8 cellular contexts compared by ENCODE assay signal in the genomic region with DNA sequence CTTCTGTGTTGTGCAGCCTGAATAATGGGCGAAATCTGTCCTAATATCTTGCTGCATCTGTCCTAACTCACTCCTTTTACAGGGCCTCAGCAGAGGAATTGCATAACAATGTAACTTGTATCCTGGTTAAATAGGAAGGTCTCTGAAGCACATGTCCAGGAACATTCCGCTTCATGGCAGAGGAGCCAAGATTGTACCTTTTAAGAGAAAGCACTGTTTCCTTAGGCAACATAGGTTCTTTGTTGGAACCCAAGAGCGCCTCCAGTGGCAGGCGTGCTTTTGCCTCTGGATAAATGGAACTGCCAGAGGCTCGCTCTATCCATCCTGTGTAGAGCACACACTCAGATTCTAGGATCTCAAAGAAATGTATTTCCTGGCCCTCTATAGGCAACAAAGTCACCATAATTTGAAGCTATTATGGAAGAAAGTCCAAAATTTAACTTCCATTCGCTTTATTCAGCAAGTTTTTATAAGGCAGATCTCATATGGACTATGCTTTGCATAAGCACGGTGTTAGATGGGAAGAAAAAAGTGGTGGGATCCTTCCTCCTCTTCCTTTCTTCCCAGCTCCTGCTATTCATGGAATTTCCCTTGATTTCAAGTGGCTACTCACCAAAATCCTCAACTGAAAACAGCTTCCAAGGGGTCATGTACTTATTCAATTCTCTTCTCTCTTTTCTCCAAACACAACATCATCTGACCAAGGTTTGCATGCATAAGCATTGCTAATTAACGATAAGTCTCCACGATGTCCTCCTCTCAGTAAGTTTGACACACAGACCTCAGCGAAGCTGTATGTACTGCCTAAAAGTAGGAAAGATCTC. TPM values are rescaled to one million over a fixed set of nuclear protein-coding genes. Genes with fewer than 3 reads are reported as not detected.
DNase-seq lines count a peak whose midpoint lies in the region; ATAC-seq, FAIRE-seq and TF ChIP-seq lines count a peak whose summit lies in the region.

Gene BLID, minus strand, starts transcription at position 696 of the 824 bp plus-strand sequence. Its CDS starts 293 bp downstream, at position 403.

- H3K4me2 ChIP-seq in HepG2 (ENCODE audit: low read depth, low read length): no peak within 1 kb of the TSS

- no peaks in the 10 kb centered on the region for H3K36me3 ChIP-seq in HepG2 (replicated peaks in 1 of 2; ENCODE audit: control insufficient read depth in 1 of 2, insufficient read depth in 2 of 2, low read length in 2 of 2)
- H3K36me3 ChIP-seq in kidney (ENCODE audit: control insufficient read depth in 1 of 2, insufficient read depth in 2 of 2, low read length in 2 of 2): no peaks in the 10 kb centered on the region

- intact Hi-C loops in Right ventricle myocardium superior (cut with DNase I): no loop called here
- intact Hi-C loops in cardiac septum (cut with DNase I): no loop called here
- intact Hi-C loops in HepG2 (cut with micrococcal nuclease; ENCODE audit: unreplicated experiment): no loop called here
- intact Hi-C loops in kidney (cut with DNase I): no loop called here

- POLR2A ChIA-PET in HepG2 (lab: Yijun Ruan, JAX): no interaction called here

- H3K4me3 ChIP-seq in astrocyte of the spinal cord (ENCODE audit: low read depth, low read length) (no peak within 1 kb of the TSS), HepG2 (replicated peaks in 1 of 3; ENCODE audit: insufficient read depth in 1 of 3, low read depth in 2 of 3, low read length in 3 of 3) (no peak within 1 kb of the TSS), kidney (ENCODE audit: low read length in 2 of 2) (no peak within 1 kb of the TSS)

- peak; percentile 23 for FAIRE-seq in HepG2 (lab: Jason Lieb, UNC)
- FAIRE-seq in kidney (lab: Jason Lieb, UNC): no peak

- CTCF ChIA-PET in HepG2 (lab: Yijun Ruan, JAX; ENCODE audit: low intra/inter-chr PET ratio, low total read pairs): interaction anchor here (0.9 kb wide), 1 partner anchor 460 kb away, joined by 3 read pairs; no protein-coding TSS in a partner anchor

- in situ Hi-C loops in astrocyte of the spinal cord (cut with HindIII; ENCODE audit: low sequenced_read_pairs) (no loop called here), HepG2 (cut with HindIII; ENCODE audit: extremely low pct_ligation_motif_present, low pct_unique_long_range_greater_than_20kb) (loop anchor here (10.0 kb wide), 1 partner anchor 461 kb away; no protein-coding TSS in a partner anchor)

- TF ChIP-seq EP300 in HepG2 (IDR thresholded peaks at IDR 0.05; ENCODE audit: low read depth in 2 of 2, low read length in 2 of 2): no peak
- TF ChIP-seq EP300 in HepG2 (CRISPR knock-in tag; IDR thresholded peaks at IDR 0.05; ENCODE audit: borderline replicate concordance): no peak

- H3K4me1 ChIP-seq in HepG2 (ENCODE audit: insufficient read depth, low read length) (no peaks in the 10 kb centered on the region), kidney (ENCODE audit: control insufficient read depth in 1 of 2, insufficient read depth in 1 of 2, low read depth in 1 of 2, low read length in 2 of 2) (no peaks in the 10 kb centered on the region)

- peak; percentile 75 for TF ChIP-seq CTCF in astrocyte of the spinal cord (IDR thresholded peaks at IDR 0.05; ENCODE audit: low read depth, low read length)
- TF ChIP-seq CTCF in HepG2 (CRISPR knock-in tag; IDR thresholded peaks at IDR 0.05): peak; percentile 60
- no peak for TF ChIP-seq CTCF in kidney (IDR thresholded peaks at IDR 0.05; ENCODE audit: borderline replicate concordance, extremely low read depth, insufficient read depth)

- DNase-seq in Right ventricle myocardium superior: peak; percentile 49
- DNase-seq in cardiac septum (ENCODE audit: low spot score): no peak
- peak; percentile 60 for DNase-seq in astrocyte of the spinal cord (ENCODE audit: low read depth, low spot score)
- peak; percentile 7 for DNase-seq in HepG2 (ENCODE audit: low spot score)
- no peak for DNase-seq in NCI-H2107 treated with DMSO at 0.1 percent for 48 hours (lab: John Stamatoyannopoulos, UW; ENCODE audit: unreplicated experiment)
- no peak for DNase-seq in stimulated activated CD4-positive, alpha-beta T cell treated with anti-CD3 and anti-CD28 coated beads, Interleukin-4, amount 100 ng/mL, for 1 hour
- DNase-seq in GF-D8 (lab: John Stamatoyannopoulos, UW): no peak
- DNase-seq in kidney: no peak

- H4K20me1 ChIP-seq in HepG2 (ENCODE audit: insufficient read depth, low read length): no peaks in the 10 kb centered on the region

- no peak within 1 kb of the TSS for H2AFZ ChIP-seq in HepG2 (ENCODE audit: low read length)

- no TSS peak for BruUV-seq in HepG2 (replicated peaks; lab: Mats Ljungman, UMichigan)

- H3K27ac ChIP-seq in HepG2 (ENCODE audit: extremely low read length, insufficient read depth, low read length) (no peak within 1 kb of the TSS), kidney (ENCODE audit: low read depth in 2 of 2, low read length in 2 of 2) (no peak within 1 kb of the TSS)

- no peaks in the 10 kb centered on the region for H3K79me2 ChIP-seq in HepG2 (ENCODE audit: insufficient read depth, low read length)

- TF ChIP-seq POLR2A in HepG2 (IDR thresholded peaks at IDR 0.05; ENCODE audit: insufficient read depth in 1 of 2, low read depth in 2 of 2, low read length in 2 of 2): no peak

- ATAC-seq in Right ventricle myocardium superior (ENCODE audit: poor library complexity) (peak; percentile 64), HepG2 (peak; percentile 85)

- H3K9me3 ChIP-seq in HepG2 (ENCODE audit: low read length) (no peaks in the 10 kb centered on the region), kidney (ENCODE audit: control insufficient read depth in 1 of 2, low read length in 2 of 2) (no peaks in the 10 kb centered on the region)

- whole genome bisulfite sequencing in HepG2 (ENCODE audit: low lambda C conversion rate): 39% methylated on average over 9 of the region's 10 CpGs

- H3K9ac ChIP-seq in HepG2 (ENCODE audit: insufficient read depth, low read depth, low read length) (no peak within 1 kb of the TSS), kidney (ENCODE audit: low read length in 2 of 2) (no peak within 1 kb of the TSS)

- no peak for TF ChIP-seq RAD21 in HepG2 (CRISPR knock-in tag; IDR thresholded peaks at IDR 0.05)

- H3K27me3 ChIP-seq in HepG2 (ENCODE audit: control insufficient read depth in 1 of 2, insufficient read depth in 2 of 2, low read length in 2 of 2): no peaks in the 10 kb centered on the region

TF ChIP-seq in HepG2, 621 proteins besides CTCF, POLR2A, EP300 and RAD21 (continues in another document):
- no peak for TF ChIP-seq ZSCAN30 (CRISPR knock-in tag; IDR thresholded peaks at IDR 0.05)
- TF ChIP-seq KDM5B (CRISPR knock-in tag; IDR thresholded peaks at IDR 0.05; ENCODE audit: borderline replicate concordance): no peak
- no peak for TF ChIP-seq MYC (CRISPR knock-in tag; IDR thresholded peaks at IDR 0.05; ENCODE audit: borderline replicate concordance)
- TF ChIP-seq ZNF883 (CRISPR knock-in tag; IDR thresholded peaks at IDR 0.05; ENCODE audit: not compliant biosample characterization): no peak
- TF ChIP-seq JDP2 (CRISPR knock-in tag; IDR thresholded peaks at IDR 0.05; ENCODE audit: borderline replicate concordance): no peak
- no peak for TF ChIP-seq DNMT3B (CRISPR knock-in tag; conservative IDR thresholded peaks at IDR 0.05)
- TF ChIP-seq NFYC (CRISPR knock-in tag; IDR thresholded peaks at IDR 0.05): no peak
- peak; percentile 17 for TF ChIP-seq XRCC5 (optimal IDR thresholded peaks at IDR 0.05; ENCODE audit: low read length)
- no peak for TF ChIP-seq SRF (IDR thresholded peaks at IDR 0.05; ENCODE audit: low read depth, low read length)
- TF ChIP-seq ZNF644 (CRISPR knock-in tag; IDR thresholded peaks at IDR 0.05; ENCODE audit: low read depth): 0 out of 2 replicates have a peak, but pooled peaks have one; percentile 31
- TF ChIP-seq ZNF737 (CRISPR knock-in tag; IDR thresholded peaks at IDR 0.05; ENCODE audit: borderline replicate concordance): no peak
- no peak for TF ChIP-seq ZNF235 (CRISPR knock-in tag; IDR thresholded peaks at IDR 0.05; ENCODE audit: borderline replicate concordance)
- TF ChIP-seq FOXP1 (IDR thresholded peaks at IDR 0.05): no peak
- no peak for TF ChIP-seq FOXP1 (CRISPR knock-in tag; IDR thresholded peaks at IDR 0.05)
- no peak for TF ChIP-seq NFATC3 (CRISPR knock-in tag; IDR thresholded peaks at IDR 0.05)
- TF ChIP-seq ZNF557 (CRISPR knock-in tag; IDR thresholded peaks at IDR 0.05): no peak
- no peak for TF ChIP-seq IRX3 (CRISPR knock-in tag; IDR thresholded peaks at IDR 0.05; ENCODE audit: borderline replicate concordance, low read depth)
- TF ChIP-seq SRSF9 (IDR thresholded peaks at IDR 0.05; ENCODE audit: borderline replicate concordance, insufficient read depth, low read depth, low read length, poor library complexity, severe bottlenecking): no peak

RNA-seq across cellular contexts. Expression of gene BLID, which starts in this region (rescaled TPM):
- total RNA-seq in Right ventricle myocardium superior (0.35 TPM), cardiac septum (0.57 TPM), HepG2 (2016; rRNA removed; fragmentation: Illumina TruSeq; extraction: Trizol) (not detected in 2 replicates), kidney (not detected)
- not detected in 2 replicates for total RNA-seq in HepG2 (2016; cell fraction: cytosol; rRNA removed; fragmentation: Illumina TruSeq; extraction: Trizol; ENCODE audit: low read depth)
- not detected in 2 replicates for total RNA-seq in HepG2 (2016; cell fraction: insoluble cytoplasmic fraction; rRNA removed; fragmentation: Illumina TruSeq; extraction: Trizol)
- total RNA-seq in HepG2 (2016; cell fraction: membrane; rRNA removed; fragmentation: Illumina TruSeq; extraction: Trizol): not detected in 2 replicates
- not detected in 2 replicates for total RNA-seq in HepG2 (2016; cell fraction: nucleus; rRNA removed; fragmentation: Illumina TruSeq; extraction: Trizol)
- polyA plus RNA-seq in HepG2 (2011; rRNA removed) (not detected in 2 replicates), kidney (ENCODE audit: insufficient read depth, low read depth, low replicate concordance) (not detected)
- not detected in 2 replicates for polyA plus RNA-seq in HepG2 (2011; cell fraction: cytosol; rRNA removed)
- polyA plus RNA-seq in HepG2 (2011; cell fraction: nucleus; rRNA removed): not detected in 2 replicates
- polyA plus RNA-seq in HepG2 (2012): not detected in 2 replicates
- not detected in 2 replicates for polyA plus RNA-seq in HepG2 (2016; cell fraction: cytosol; fragmentation: Illumina TruSeq; extraction: Trizol; ENCODE audit: low read depth)
- polyA plus RNA-seq in HepG2 (2016; cell fraction: insoluble cytoplasmic fraction; fragmentation: Illumina TruSeq; extraction: Trizol; ENCODE audit: low read depth): not detected in 2 replicates
- not detected in 2 replicates for polyA plus RNA-seq in HepG2 (2016; cell fraction: membrane; fragmentation: Illumina TruSeq; extraction: Trizol; ENCODE audit: low read depth)
- not detected in 2 replicates for polyA plus RNA-seq in HepG2 (2016; cell fraction: nucleus; fragmentation: Illumina TruSeq; extraction: Trizol; ENCODE audit: insufficient read depth, low read depth)
- 4.2 TPM in 1 of 2 replicates, not detected in the other for polyA minus RNA-seq in HepG2 (2011; rRNA and poly(A)+ RNA removed; ENCODE audit: low replicate concordance)
- polyA minus RNA-seq in HepG2 (2011; cell fraction: cytosol; rRNA and poly(A)+ RNA removed): not detected in 2 replicates
- polyA minus RNA-seq in HepG2 (2011; cell fraction: nucleus; rRNA and poly(A)+ RNA removed): not detected in 2 replicates

Comparison
In these comparisons a context has a peak if more than half of its experiments do, and no peak if none do; other contexts are left out.
1. Peak in DNase-seq and ATAC-seq in Right ventricle myocardium superior; RNA of the gene not detected or under 1 TPM.
2. DNase-seq: peak in astrocyte of the spinal cord (single experiment) and HepG2 (single experiment); none in cardiac septum (single experiment), NCI-H2107 treated with DMSO at 0.1 percent for 48 hours (single experiment), stimulated activated CD4-positive, alpha-beta T cell treated with anti-CD3 and anti-CD28 coated beads, Interleukin-4, amount 100 ng/mL, for 1 hour (single experiment), GF-D8 (single experiment) and kidney (single experiment).